Comparison of ENCODE assay signal across 9 cellular contexts in genomic region chr20:41004561-41005360, GRCh38. TPM values are rescaled to one million over a fixed set of nuclear protein-coding genes. Genes with fewer than 3 reads are reported as not detected.
DNase-seq lines count a peak whose midpoint lies in the region; ATAC-seq and TF ChIP-seq lines count a peak whose summit lies in the region.
"Had no signal": no experiment of that assay in that cellular context is flagged by ENCODE, and none has a peak within 500 bp of the region (broad histone marks: within the 10 kb centered on the region; RNA-seq: fewer than 3 reads in every experiment).

No MANE protein-coding gene starts in this region.

- H3K27ac ChIP-seq in fibroblast of lung (ENCODE audit: insufficient read depth, low read length), result peak overlapping the region; percentile 100
- H3K27ac ChIP-seq in skeletal muscle tissue (ENCODE audit: low read depth, low read length), result peak overlapping the region; percentile 75

- H3K36me3 ChIP-seq in fibroblast of lung (ENCODE audit: control insufficient read depth, insufficient read depth, low read length) (no peaks in the 10 kb centered on the region), skeletal muscle tissue (ENCODE audit: control insufficient read depth in 3 of 3, insufficient read depth in 3 of 3, low read length in 3 of 3) (no peaks in the 10 kb centered on the region), mucosa of descending colon (ENCODE audit: low read depth) (no peaks in the 10 kb centered on the region)

- H3K27me3 ChIP-seq in fibroblast of lung (ENCODE audit: control insufficient read depth, insufficient read depth, low read length), result no peaks in the 10 kb centered on the region
- no peaks in the 10 kb centered on the region for H3K27me3 ChIP-seq in skeletal muscle tissue (ENCODE audit: control insufficient read depth in 3 of 3, insufficient read depth in 3 of 3, low read length in 3 of 3)

- H3K4me1 ChIP-seq in fibroblast of lung (ENCODE audit: control insufficient read depth, extremely low read depth, insufficient read depth, low read length), result peaks cover 27% of the 10 kb centered on the region
- H3K4me1 ChIP-seq in skeletal muscle tissue (ENCODE audit: control insufficient read depth in 3 of 3, insufficient read depth in 3 of 3, low read length in 3 of 3), result peaks cover 20 to 48% (median 33%) of the 10 kb centered on the region in 3 donors
- peaks cover 39% of the 10 kb centered on the region for H3K4me1 ChIP-seq in mucosa of descending colon (ENCODE audit: low read depth)

- no peaks in the 10 kb centered on the region for H3K9me3 ChIP-seq in T-helper 17 cell (ENCODE audit: control insufficient read depth, low read length, poor library complexity, severe bottlenecking)
- no peaks in the 10 kb centered on the region for H3K9me3 ChIP-seq in fibroblast of lung (ENCODE audit: control insufficient read depth, insufficient read depth, low read depth, low read length)
- peaks cover 3 to 6% (median 4%) of the 10 kb centered on the region in 3 donors for H3K9me3 ChIP-seq in skeletal muscle tissue (ENCODE audit: control insufficient read depth in 3 of 3, low read length in 3 of 3)
- H3K9me3 ChIP-seq in mucosa of descending colon, result no peaks in the 10 kb centered on the region

- no peak for TF ChIP-seq CTCF in HFFc6 (IDR thresholded peaks at IDR 0.05)
- TF ChIP-seq CTCF in fibroblast of lung (conservative IDR thresholded peaks at IDR 0.05 in 1 of 2, IDR thresholded peaks at IDR 0.05 in 1 of 2; ENCODE audit: low read depth in 1 of 2, low read length in 2 of 2), result no peak
- no peak for TF ChIP-seq CTCF in mucosa of descending colon (IDR thresholded peaks at IDR 0.05)

- peaks cover 13% of the 10 kb centered on the region for H3K9me3 Mint-ChIP-seq in HFFc6

- peaks cover 17% of the 10 kb centered on the region; the same call in 1 of the 2 replicates for H3K36me3 Mint-ChIP-seq in HFFc6 (ENCODE audit: low read depth)
- no peaks in the 10 kb centered on the region for H3K36me3 Mint-ChIP-seq in T-helper 17 cell (ENCODE audit: low read depth)

- H3K9ac ChIP-seq in fibroblast of lung (ENCODE audit: insufficient read depth, low read length) (peak overlapping the region; percentile 28), skeletal muscle tissue (ENCODE audit: low read depth in 1 of 3, low read length in 3 of 3) (no peak overlapping the region)

- H2AFZ ChIP-seq in fibroblast of lung (ENCODE audit: low read length), result no peak overlapping the region

- no peaks in the 10 kb centered on the region for H4K20me1 ChIP-seq in fibroblast of lung (ENCODE audit: control insufficient read depth, extremely low read depth, insufficient read depth, low read length)

- peaks cover 31% of the 10 kb centered on the region for H3K79me2 ChIP-seq in fibroblast of lung (ENCODE audit: control insufficient read depth, insufficient read depth, low read length)

- H3K4me1 Mint-ChIP-seq in HFFc6 (ENCODE audit: low read depth) (peaks cover 72% of the 10 kb centered on the region), T-helper 17 cell (peaks cover 16% of the 10 kb centered on the region)

- H3K4me3 ChIP-seq in fibroblast of lung (replicated peaks in 1 of 4; ENCODE audit: control extremely low read depth in 1 of 4, insufficient read depth in 1 of 4, low read depth in 3 of 4, low read length in 4 of 4) (peak overlapping the region; percentile 45 to 71 (median 56)), skeletal muscle tissue (ENCODE audit: low read length in 3 of 3) (no peak overlapping the region), mucosa of descending colon (no peak overlapping the region)

- intact Hi-C loops in mucosa of descending colon (cut with DNase I, micrococcal nuclease), result no loop called here

- peak overlapping the region; percentile 90 for H3K4me2 ChIP-seq in fibroblast of lung (ENCODE audit: extremely low read depth, insufficient read depth, low read length)

- H3K27me3 Mint-ChIP-seq in HFFc6 (ENCODE audit: insufficient read depth), result peaks cover 3% of the 10 kb centered on the region
- H3K27me3 Mint-ChIP-seq in T-helper 17 cell, result no peaks in the 10 kb centered on the region

- no peak for ATAC-seq in T-helper 17 cell
- no peak for ATAC-seq in HG02610 (IDR thresholded peaks at IDR 0.05; ENCODE audit: unreplicated experiment)
- ATAC-seq in mucosa of descending colon, result no peak
- ATAC-seq in HG03108 (IDR thresholded peaks at IDR 0.05; ENCODE audit: unreplicated experiment), result no peak

- peak overlapping the region; percentile 86 for H3K4me3 Mint-ChIP-seq in HFFc6
- no peak overlapping the region for H3K4me3 Mint-ChIP-seq in T-helper 17 cell

- no peak for DNase-seq in HFFc6
- DNase-seq in T-helper 17 cell, result no peak
- peak; percentile 41 to 43 for DNase-seq in fibroblast of lung (ENCODE audit: low read depth in 2 of 2)
- no peak for DNase-seq in activated gamma-delta T cell treated with Interleukin-2 at 50 U/mL for 16 hours
- DNase-seq in mucosa of descending colon, result no peak
- DNase-seq: NCI-H146 had no signal

- H3K27ac Mint-ChIP-seq in HFFc6 (peak overlapping the region; percentile 100), T-helper 17 cell (peak overlapping the region; percentile 92)

RNA-seq across cellular contexts. Expression of gene TOP1, which starts 23.9 kb away (rescaled TPM):
- 10 to 100 TPM; 62.1 to 77.0 (median 73.0) TPM for total RNA-seq in HFFc6 (2021; fragmentation: NEBNext Ultra II Directional; extraction: Animal tissue kit (Norgen Biotek cat#: 25700))
- 10 to 100 TPM; 37.4 to 44.4 TPM for total RNA-seq in T-helper 17 cell
- total RNA-seq in fibroblast of lung, result 27.0 and 35.3 TPM in 2 replicates
- 18.4 and 36.0 TPM in 2 replicates for polyA plus RNA-seq in fibroblast of lung
- polyA plus RNA-seq in fibroblast of lung (2012), result 59.0 and 106 TPM in 2 replicates
- 7.2 and 9.9 TPM in 2 replicates for polyA minus RNA-seq in fibroblast of lung (ENCODE audit: low replicate concordance)
- total RNA-seq in skeletal muscle tissue, result 17.2 TPM
- 10 to 100 TPM; 51.8 to 60.0 (median 57.7) TPM for total RNA-seq in mucosa of descending colon

Comparison
In these comparisons a context has a peak if more than half of its experiments do, and no peak if none do; other contexts are left out.
1. DNase-seq: peak in fibroblast of lung (2 of 2); none in HFFc6 (single experiment), T-helper 17 cell (0 of 3), activated gamma-delta T cell treated with Interleukin-2 at 50 U/mL for 16 hours (single experiment) and mucosa of descending colon (0 of 3).
2. H3K4me3 ChIP-seq: peak in fibroblast of lung (4 of 4); none in skeletal muscle tissue (0 of 3) and mucosa of descending colon (single experiment).